ENCODE assay signal across 2 cellular contexts in genomic region chr1:212224102-212224501, GRCh38.
TF ChIP-seq lines count a peak whose summit lies in the region.

No MANE protein-coding gene starts in this region.

TF ChIP-seq in HepG2, 621 proteins besides CTCF, POLR2A, EP300 and RAD21:
- TF ChIP-seq PAXIP1 (CRISPR knock-in tag; conservative IDR thresholded peaks at IDR 0.05): no peak
- no peak for TF ChIP-seq ZNF646 (CRISPR knock-in tag; IDR thresholded peaks at IDR 0.05)
- no peak for TF ChIP-seq FOXP4 (CRISPR knock-in tag; IDR thresholded peaks at IDR 0.05)
- TF ChIP-seq ZNF75D (CRISPR knock-in tag; IDR thresholded peaks at IDR 0.05; ENCODE audit: borderline replicate concordance): no peak
- no peak for TF ChIP-seq KDM5B (CRISPR knock-in tag; IDR thresholded peaks at IDR 0.05; ENCODE audit: borderline replicate concordance)
TF ChIP-seq in HepG2: peak in this region for 0.

TF ChIP-seq in WTC11, 78 proteins besides CTCF, POLR2A, EP300 and RAD21 (continued from another document):
- no peak for TF ChIP-seq ZNF512 (CRISPR knock-in tag; IDR thresholded peaks at IDR 0.05; ENCODE audit: borderline replicate concordance)
- TF ChIP-seq CDX4 (CRISPR knock-in tag; IDR thresholded peaks at IDR 0.05; ENCODE audit: borderline replicate concordance): no peak
- no peak for TF ChIP-seq FOXK1 (CRISPR knock-in tag; IDR thresholded peaks at IDR 0.05)
- TF ChIP-seq ZMAT4 (CRISPR knock-in tag; IDR thresholded peaks at IDR 0.05): no peak
- no peak for TF ChIP-seq NR1H2 (CRISPR knock-in tag; IDR thresholded peaks at IDR 0.05)
- no peak for TF ChIP-seq ZNF263 (CRISPR knock-in tag; IDR thresholded peaks at IDR 0.05; ENCODE audit: low read depth)
